11 cellular contexts compared by ENCODE assay signal in genomic region chr3:71133874-71134273, GRCh38.
DNase-seq lines count a peak whose midpoint lies in the region; ATAC-seq, FAIRE-seq and TF ChIP-seq lines count a peak whose summit lies in the region.
"Had no signal": no experiment of that assay in that cellular context is flagged by ENCODE, and none has a peak within 500 bp of the region (broad histone marks: within the 10 kb centered on the region; RNA-seq: fewer than 3 reads in every experiment).

No MANE protein-coding gene starts in this region.

- no peaks in the 10 kb centered on the region for H3K9me1 ChIP-seq in K562 (ENCODE audit: control insufficient read depth, insufficient read depth, low read length)

- H3K79me2 ChIP-seq in K562 (ENCODE audit: control insufficient read depth, insufficient read depth, low read length) = peaks cover 12% of the 10 kb centered on the region

- no peak overlapping the region for H3K4me2 ChIP-seq in K562 (ENCODE audit: insufficient read depth, low read length)
- H3K4me2 ChIP-seq: BLaER1 had no signal

- TF ChIP-seq RAD21 in K562 (CRISPR knock-in tag; conservative IDR thresholded peaks at IDR 0.05 in 1 of 2, IDR thresholded peaks at IDR 0.05 in 1 of 2) = no peak

- BruUV-seq in K562 (replicated peaks; lab: Mats Ljungman, UMichigan) = no TSS peak

- peaks cover 0 to 21% of the 10 kb centered on the region in 2 experiments; a peak in 4 of 5 replicates for H3K4me1 ChIP-seq in K562 (replicated peaks in 1 of 2; ENCODE audit: control insufficient read depth in 2 of 2, insufficient read depth in 2 of 2, low read length in 2 of 2)

- H3K9ac ChIP-seq in K562 (ENCODE audit: insufficient read depth in 1 of 2, low read depth in 2 of 2, low read length in 2 of 2) = no peak overlapping the region
- H3K9ac ChIP-seq: BLaER1 had no signal

- no peak for ATAC-seq in stimulated activated naive CD8-positive, alpha-beta T cell treated with anti-CD3 and anti-CD28 coated beads, Interleukin-15, Interleukin-2, amounts not matched to agents 100 U/mL and 50 U/mL, for 24 hours
- ATAC-seq in K562 = no peak
- ATAC-seq in naive thymus-derived CD8-positive, alpha-beta T cell = no peak
- ATAC-seq in GM18907 (IDR thresholded peaks at IDR 0.05; ENCODE audit: unreplicated experiment) = no peak
- ATAC-seq: activated CD8-positive, alpha-beta memory T cell treated with anti-CD3 and anti-CD28 coated beads, Interleukin-2, amount 10 ng/mL, durations not matched to agents 7 days and 5 days had no signal

- no peak for TF ChIP-seq POLR2A in K562 (conservative IDR thresholded peaks at IDR 0.05)

- no peak for FAIRE-seq in K562 (lab: Jason Lieb, UNC)

- peak overlapping the region; percentile 76 for H2AFZ ChIP-seq in K562 (ENCODE audit: low read depth, low read length)

- peaks cover 79% of the 10 kb centered on the region for H3K4me1 Mint-ChIP-seq in stimulated activated naive CD8-positive, alpha-beta T cell treated with anti-CD3 and anti-CD28 coated beads, Interleukin-15, Interleukin-2, amounts not matched to agents 100 ng/mL and 50 ng/mL, for 24 hours (ENCODE audit: low read depth)
- peaks cover 46 to 88% (median 79%) of the 10 kb centered on the region in 4 donors for H3K4me1 Mint-ChIP-seq in naive thymus-derived CD8-positive, alpha-beta T cell

- peaks cover 29% of the 10 kb centered on the region for H3K36me3 Mint-ChIP-seq in stimulated activated naive CD8-positive, alpha-beta T cell treated with anti-CD3 and anti-CD28 coated beads, Interleukin-15, Interleukin-2, amounts not matched to agents 100 ng/mL and 50 ng/mL, for 24 hours (ENCODE audit: low read depth)
- H3K36me3 Mint-ChIP-seq in naive thymus-derived CD8-positive, alpha-beta T cell = peaks cover 0 to 36% (median 2%) of the 10 kb centered on the region in 3 donors
- H3K36me3 Mint-ChIP-seq: activated CD8-positive, alpha-beta memory T cell treated with anti-CD3 and anti-CD28 coated beads, Interleukin-2, amount 10 ng/mL, durations not matched to agents 7 days and 5 days had no signal

- no peaks in the 10 kb centered on the region for H3K27me3 ChIP-seq in K562 (ENCODE audit: control insufficient read depth in 2 of 2, insufficient read depth in 2 of 2, low read length in 2 of 2)

- H4K20me1 ChIP-seq in K562 (replicated peaks; ENCODE audit: control insufficient read depth, insufficient read depth, low read length) = no peaks in the 10 kb centered on the region
- H4K20me1 ChIP-seq: BLaER1 had no signal

- no peaks in the 10 kb centered on the region for H3K27me3 Mint-ChIP-seq in stimulated activated naive CD8-positive, alpha-beta T cell treated with anti-CD3 and anti-CD28 coated beads, Interleukin-15, Interleukin-2, amounts not matched to agents 100 ng/mL and 50 ng/mL, for 24 hours
- no peaks in the 10 kb centered on the region for H3K27me3 Mint-ChIP-seq in naive thymus-derived CD8-positive, alpha-beta T cell

- no peak for TF ChIP-seq EP300 in K562 (IDR thresholded peaks at IDR 0.05; ENCODE audit: low read length)

- WGBS in K562 (ENCODE audit: insufficient coverage, low coverage, missing lambda C conversion rate) = 30% methylated on average over 5 of the region's 5 CpGs

- no peaks in the 10 kb centered on the region for H3K9me3 Mint-ChIP-seq in stimulated activated naive CD8-positive, alpha-beta T cell treated with anti-CD3 and anti-CD28 coated beads, Interleukin-15, Interleukin-2, amounts not matched to agents 100 ng/mL and 50 ng/mL, for 24 hours
- H3K9me3 Mint-ChIP-seq in naive thymus-derived CD8-positive, alpha-beta T cell = no peaks in the 10 kb centered on the region

- no peak for TF ChIP-seq CTCF in K562 (IDR thresholded peaks at IDR 0.05 in 2 of 3, conservative IDR thresholded peaks at IDR 0.05 in 1 of 3; ENCODE audit: insufficient read depth in 2 of 3, low read depth in 1 of 3, low read length in 3 of 3)

- H3K9me3 ChIP-seq in K562 (replicated peaks; ENCODE audit: control insufficient read depth, insufficient read depth, low read depth, low read length) = no peaks in the 10 kb centered on the region
- H3K9me3 ChIP-seq: BLaER1 had no signal

- H3K4me3 ChIP-seq in K562 = no peak overlapping the region
- H3K4me3 ChIP-seq: BLaER1 had no signal

- DNase-seq in stimulated activated naive CD8-positive, alpha-beta T cell treated with anti-CD3 and anti-CD28 coated beads, Interleukin-15, Interleukin-2, amounts not matched to agents 100 U/mL and 50 U/mL, for 24 hours = no peak
- DNase-seq in K562 (ENCODE audit: extremely low read depth in 1 of 4, low spot score in 3 of 4) (no peak), GF-D8 (lab: John Stamatoyannopoulos, UW) (no peak), NCI-H1930 (lab: John Stamatoyannopoulos, UW) (no peak), dermis blood vessel endothelial cell (no peak)
- no peak for DNase-seq in naive thymus-derived CD8-positive, alpha-beta T cell
- DNase-seq: activated CD8-positive, alpha-beta memory T cell treated with anti-CD3 and anti-CD28 coated beads, Interleukin-2, amount 10 ng/mL, durations not matched to agents 7 days and 5 days; T-helper 9 cell had no signal

- POLR2A ChIA-PET in K562 (lab: Yijun Ruan, JAX) = interaction anchor here (0.6 kb wide), 1 partner anchor 178 kb away, joined by 3 read pairs; no protein-coding TSS in a partner anchor
- POLR2A ChIA-PET in naive thymus-derived CD8-positive, alpha-beta T cell (lab: Charles Lee) = no interaction called here

- no peaks in the 10 kb centered on the region for H3K36me3 ChIP-seq in K562 (ENCODE audit: control insufficient read depth, insufficient read depth, low read length)
- H3K36me3 ChIP-seq: BLaER1 had no signal

- CTCF ChIA-PET in K562 (lab: Yijun Ruan, JAX; ENCODE audit: low intra/inter-chr PET ratio) = no interaction called here

- H3K27ac ChIP-seq in K562 (ENCODE audit: extremely low read depth, low read depth, low read length) = no peak overlapping the region; the same call in 2 of the 3 replicates
- H3K27ac ChIP-seq: BLaER1 had no signal

- peak overlapping the region; percentile 42 for H3K27ac Mint-ChIP-seq in stimulated activated naive CD8-positive, alpha-beta T cell treated with anti-CD3 and anti-CD28 coated beads, Interleukin-15, Interleukin-2, amounts not matched to agents 100 ng/mL and 50 ng/mL, for 24 hours
- peak overlapping the region; percentile 84 to 98 (median 96) for H3K27ac Mint-ChIP-seq in naive thymus-derived CD8-positive, alpha-beta T cell
- H3K27ac Mint-ChIP-seq: activated CD8-positive, alpha-beta memory T cell treated with anti-CD3 and anti-CD28 coated beads, Interleukin-2, amount 10 ng/mL, durations not matched to agents 7 days and 5 days had no signal

- intact Hi-C loops in K562 (cut with micrococcal nuclease) = loop anchor here (5.0 to 10.0 kb wide), 2 partner anchors 73 to 381 kb away; no protein-coding TSS in a partner anchor

- H3K4me3 Mint-ChIP-seq in stimulated activated naive CD8-positive, alpha-beta T cell treated with anti-CD3 and anti-CD28 coated beads, Interleukin-15, Interleukin-2, amounts not matched to agents 100 ng/mL and 50 ng/mL, for 24 hours = peak overlapping the region; percentile 5
- H3K4me3 Mint-ChIP-seq in naive thymus-derived CD8-positive, alpha-beta T cell = peak overlapping the region in 8 of 10 donors; percentile 9 to 59 (median 36)
- H3K4me3 Mint-ChIP-seq: activated CD8-positive, alpha-beta memory T cell treated with anti-CD3 and anti-CD28 coated beads, Interleukin-2, amount 10 ng/mL, durations not matched to agents 7 days and 5 days had no signal

- in situ Hi-C loops in K562 (cut with MboI) = no loop called here

TF ChIP-seq in K562, 482 proteins besides CTCF, POLR2A, EP300 and RAD21 (continues in another document):
- TF ChIP-seq SOX6 (IDR thresholded peaks at IDR 0.05) (no peak), MED1 (CRISPR knock-in tag; IDR thresholded peaks at IDR 0.05; ENCODE audit: borderline replicate concordance) (no peak), SMAD4 (CRISPR knock-in tag; conservative IDR thresholded peaks at IDR 0.05) (no peak), TFAP4 (CRISPR knock-in tag; IDR thresholded peaks at IDR 0.05; ENCODE audit: borderline replicate concordance) (no peak), LEF1 (IDR thresholded peaks at IDR 0.05) (no peak), IRF1 (CRISPR knock-in tag; IDR thresholded peaks at IDR 0.05; ENCODE audit: borderline replicate concordance) (no peak), PRPF4 (IDR thresholded peaks at IDR 0.05; ENCODE audit: insufficient read depth, low read depth, low read length, poor library complexity, severe bottlenecking) (no peak), HOMEZ (CRISPR knock-in tag; IDR thresholded peaks at IDR 0.05) (no peak), FUS (optimal IDR thresholded peaks at IDR 0.05; ENCODE audit: low read depth, low read length) (no peak)
